1 cellular context compared by ENCODE assay signal in genomic region chr9:28379082-28379481, GRCh38.
A peak's percentile ranks its signal among the peaks of the same experiment; 100 is the strongest.
TF ChIP-seq lines count a peak whose summit lies in the region.

No MANE protein-coding gene starts in this region.

TF ChIP-seq in A549, 52 proteins besides CTCF, POLR2A, EP300 and RAD21 (continued from another document):
- TF ChIP-seq, protein P1, sequence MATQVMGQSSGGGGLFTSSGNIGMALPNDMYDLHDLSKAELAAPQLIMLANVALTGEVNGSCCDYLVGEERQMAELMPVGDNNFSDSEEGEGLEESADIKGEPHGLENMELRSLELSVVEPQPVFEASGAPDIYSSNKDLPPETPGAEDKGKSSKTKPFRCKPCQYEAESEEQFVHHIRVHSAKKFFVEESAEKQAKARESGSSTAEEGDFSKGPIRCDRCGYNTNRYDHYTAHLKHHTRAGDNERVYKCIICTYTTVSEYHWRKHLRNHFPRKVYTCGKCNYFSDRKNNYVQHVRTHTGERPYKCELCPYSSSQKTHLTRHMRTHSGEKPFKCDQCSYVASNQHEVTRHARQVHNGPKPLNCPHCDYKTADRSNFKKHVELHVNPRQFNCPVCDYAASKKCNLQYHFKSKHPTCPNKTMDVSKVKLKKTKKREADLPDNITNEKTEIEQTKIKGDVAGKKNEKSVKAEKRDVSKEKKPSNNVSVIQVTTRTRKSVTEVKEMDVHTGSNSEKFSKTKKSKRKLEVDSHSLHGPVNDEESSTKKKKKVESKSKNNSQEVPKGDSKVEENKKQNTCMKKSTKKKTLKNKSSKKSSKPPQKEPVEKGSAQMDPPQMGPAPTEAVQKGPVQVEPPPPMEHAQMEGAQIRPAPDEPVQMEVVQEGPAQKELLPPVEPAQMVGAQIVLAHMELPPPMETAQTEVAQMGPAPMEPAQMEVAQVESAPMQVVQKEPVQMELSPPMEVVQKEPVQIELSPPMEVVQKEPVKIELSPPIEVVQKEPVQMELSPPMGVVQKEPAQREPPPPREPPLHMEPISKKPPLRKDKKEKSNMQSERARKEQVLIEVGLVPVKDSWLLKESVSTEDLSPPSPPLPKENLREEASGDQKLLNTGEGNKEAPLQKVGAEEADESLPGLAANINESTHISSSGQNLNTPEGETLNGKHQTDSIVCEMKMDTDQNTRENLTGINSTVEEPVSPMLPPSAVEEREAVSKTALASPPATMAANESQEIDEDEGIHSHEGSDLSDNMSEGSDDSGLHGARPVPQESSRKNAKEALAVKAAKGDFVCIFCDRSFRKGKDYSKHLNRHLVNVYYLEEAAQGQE (IDR thresholded peaks at IDR 0.05), result no peak
- peak; percentile 52 for TF ChIP-seq MAFK (IDR thresholded peaks at IDR 0.05; ENCODE audit: partially characterized antibody)
- TF ChIP-seq E2F6 (IDR thresholded peaks at IDR 0.05; ENCODE audit: borderline replicate concordance, low read depth), result no peak
